ENCODE assay signal across 20 cellular contexts in the genomic region with DNA sequence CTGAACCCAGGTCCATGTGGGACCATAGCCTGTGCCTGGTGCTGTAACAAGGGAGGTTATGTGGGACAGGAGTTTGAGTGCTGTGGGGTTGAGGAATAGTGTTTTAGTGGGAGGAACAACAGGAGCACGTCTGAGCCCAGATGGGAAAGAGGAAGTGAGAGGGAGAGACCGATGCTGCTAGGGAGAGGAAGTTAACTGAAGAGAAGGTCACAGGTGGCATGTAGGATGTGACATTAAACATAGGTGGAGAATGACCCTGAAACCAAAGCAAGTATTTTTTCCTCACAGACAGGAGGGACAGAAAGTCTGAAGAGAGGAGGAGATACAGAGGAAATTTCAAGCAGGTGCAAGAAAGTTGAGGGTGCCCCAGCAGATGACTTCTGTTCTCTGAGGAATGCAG.
A peak's percentile ranks its signal among the peaks of the same experiment; 100 is the strongest.
DNase-seq lines count a peak whose midpoint lies in the region; ATAC-seq, FAIRE-seq and TF ChIP-seq lines count a peak whose summit lies in the region.
"Had no signal": no experiment of that assay in that cellular context is flagged by ENCODE, and none has a peak within 500 bp of the region (broad histone marks: within the 10 kb centered on the region; RNA-seq: fewer than 3 reads in every experiment).

No MANE protein-coding gene starts in this region.

- POLR2A ChIA-PET in CD8-positive, alpha-beta memory T cell (lab: Charles Lee) = no interaction called here

- H4K20me1 ChIP-seq in OCI-LY3 (ENCODE audit: insufficient read depth, low read length) = peaks cover 11% of the 10 kb centered on the region; the same call in 1 of the 2 replicates

- peak; percentile 87 for FAIRE-seq in GM12892 (lab: Jason Lieb, UNC)
- FAIRE-seq: D721Med, urothelium cell line had no signal

- no peaks in the 10 kb centered on the region for H3K27me3 Mint-ChIP-seq in neural crest cell (ENCODE audit: low read depth)
- H3K27me3 Mint-ChIP-seq in CD8-positive, alpha-beta memory T cell = peaks cover 3 to 22% of the 10 kb centered on the region in 2 donors

- H3K9me3 ChIP-seq in OCI-LY3 (ENCODE audit: insufficient read depth, low read length) = no peaks in the 10 kb centered on the region
- peaks cover 4% of the 10 kb centered on the region for H3K9me3 ChIP-seq in CD8-positive, alpha-beta memory T cell (ENCODE audit: low read length)
- H3K9me3 ChIP-seq: adrenal gland, SJSA1 had no signal

- peak overlapping the region; percentile 44 for H3K27ac Mint-ChIP-seq in neural crest cell (ENCODE audit: unreplicated experiment)
- H3K27ac Mint-ChIP-seq in CD8-positive, alpha-beta memory T cell = peak overlapping the region in 4 of 8 donors; percentile 52 to 77 (median 60)
- H3K27ac Mint-ChIP-seq: activated CD4-positive, alpha-beta memory T cell treated with anti-CD3 and anti-CD28 coated beads, Interleukin-2, amount 10 ng/mL, durations not matched to agents 7 days and 5 days; stimulated activated naive CD8-positive, alpha-beta T cell treated with anti-CD3 and anti-CD28 coated beads, Interleukin-15, amount 100 ng/mL, for 72 hours had no signal

- H3K36me3 ChIP-seq in OCI-LY3 (replicated peaks; ENCODE audit: low read depth, low read length) = no peaks in the 10 kb centered on the region
- H3K36me3 ChIP-seq in CD8-positive, alpha-beta memory T cell (ENCODE audit: insufficient read depth, low read length) = no peaks in the 10 kb centered on the region
- H3K36me3 ChIP-seq: adrenal gland, SJSA1, spleen had no signal

- TF ChIP-seq CTCF in OCI-LY3 (IDR thresholded peaks at IDR 0.05; ENCODE audit: low read depth, low read length) = no peak
- no peak for TF ChIP-seq CTCF in neural crest cell (conservative IDR thresholded peaks at IDR 0.05)

- no peak overlapping the region for H3K27ac ChIP-seq in OCI-LY3 (ENCODE audit: low read length)
- no peak overlapping the region for H3K27ac ChIP-seq in CD8-positive, alpha-beta memory T cell (ENCODE audit: low read depth, low read length)
- H3K27ac ChIP-seq: adrenal gland, SJSA1, spleen had no signal

- peak; percentile 43 for ATAC-seq in HG03139 (IDR thresholded peaks at IDR 0.05; ENCODE audit: unreplicated experiment)
- no peak for ATAC-seq in SK-N-SH treated with all-trans-retinoic acid at 6 μM for 48 hours
- ATAC-seq: stimulated activated naive CD8-positive, alpha-beta T cell treated with anti-CD3 and anti-CD28 coated beads, Interleukin-15, amount 100 ng/mL, for 72 hours had no signal

- H3K9me3 Mint-ChIP-seq in neural crest cell = peaks cover 10% of the 10 kb centered on the region
- H3K9me3 Mint-ChIP-seq in CD8-positive, alpha-beta memory T cell = peaks cover 5 to 14% (median 9%) of the 10 kb centered on the region in 5 donors

- H2AFZ ChIP-seq in OCI-LY3 (ENCODE audit: low read depth, low read length) = no peak overlapping the region

- no peak overlapping the region for H3K4me3 Mint-ChIP-seq in neural crest cell
- H3K4me3 Mint-ChIP-seq in CD8-positive, alpha-beta memory T cell = peak overlapping the region in 2 of 7 donors; percentile 24 to 58
- H3K4me3 Mint-ChIP-seq: activated CD4-positive, alpha-beta memory T cell treated with anti-CD3 and anti-CD28 coated beads, Interleukin-2, amount 10 ng/mL, durations not matched to agents 7 days and 5 days; stimulated activated naive CD8-positive, alpha-beta T cell treated with anti-CD3 and anti-CD28 coated beads, Interleukin-15, amount 100 ng/mL, for 72 hours had no signal

- peaks cover 4% of the 10 kb centered on the region for H3K36me3 Mint-ChIP-seq in neural crest cell (ENCODE audit: low read depth)
- H3K36me3 Mint-ChIP-seq in CD8-positive, alpha-beta memory T cell = peaks cover 0 to 16% (median 1%) of the 10 kb centered on the region in 3 donors

- peaks cover 10% of the 10 kb centered on the region for H3K4me1 ChIP-seq in OCI-LY3 (ENCODE audit: low read length)
- no peaks in the 10 kb centered on the region for H3K4me1 ChIP-seq in CD8-positive, alpha-beta memory T cell (ENCODE audit: insufficient read depth, low read length)
- H3K4me1 ChIP-seq: adrenal gland, SJSA1 had no signal

- H3K9ac ChIP-seq in OCI-LY3 (ENCODE audit: low read length) = no peak overlapping the region

- DNase-seq in GM12892 (ENCODE audit: insufficient read length) (no peak), neural crest cell (ENCODE audit: low read depth, low spot score) (no peak)
- DNase-seq in activated CD4-positive, CD25-positive, alpha-beta regulatory T cell treated with anti-CD3 and anti-CD28 coated beads, Interleukin-2, amount 50 U/mL, for 72 hours = no peak
- DNase-seq in activated naive CD4-positive, alpha-beta T cell (lab: John Stamatoyannopoulos, UW) = no peak
- DNase-seq in CD8-positive, alpha-beta memory T cell = no peak
- DNase-seq: activated CD4-positive, alpha-beta memory T cell treated with anti-CD3 and anti-CD28 coated beads, Interleukin-2, amount 10 ng/mL, durations not matched to agents 7 days and 5 days; adrenal gland; caudate nucleus; GF-D8; GOT3; NCI-H1417 treated with DMSO at 0.1 percent for 48 hours; NCI-H345; spleen; stimulated activated naive CD8-positive, alpha-beta T cell treated with anti-CD3 and anti-CD28 coated beads, Interleukin-15, amount 100 ng/mL, for 72 hours had no signal

- CTCF ChIA-PET in CD8-positive, alpha-beta memory T cell (lab: Charles Lee) = no interaction called here

- peaks cover 85% of the 10 kb centered on the region for H3K27me3 ChIP-seq in OCI-LY3 (ENCODE audit: low read depth, low read length)
- no peaks in the 10 kb centered on the region for H3K27me3 ChIP-seq in CD8-positive, alpha-beta memory T cell (ENCODE audit: insufficient read depth, low read length, poor library complexity, severe bottlenecking)
- H3K27me3 ChIP-seq: adrenal gland had no signal

- no peak for TF ChIP-seq POLR2A in GM12892 (IDR thresholded peaks at IDR 0.05; ENCODE audit: low read depth, low read length)

- no peak overlapping the region for H3K4me3 ChIP-seq in OCI-LY3 (ENCODE audit: low read length)
- no peak overlapping the region for H3K4me3 ChIP-seq in CD8-positive, alpha-beta memory T cell (ENCODE audit: low read length)
- H3K4me3 ChIP-seq: adrenal gland, SJSA1, spleen had no signal

- H3K4me1 Mint-ChIP-seq in neural crest cell = peaks cover 4% of the 10 kb centered on the region
- H3K4me1 Mint-ChIP-seq in CD8-positive, alpha-beta memory T cell = peaks cover 10 to 20% (median 16%) of the 10 kb centered on the region in 3 donors
- H3K4me1 Mint-ChIP-seq: activated CD4-positive, alpha-beta memory T cell treated with anti-CD3 and anti-CD28 coated beads, Interleukin-2, amount 10 ng/mL, durations not matched to agents 7 days and 5 days had no signal

- no peaks in the 10 kb centered on the region for H3K79me2 ChIP-seq in OCI-LY3 (ENCODE audit: low read length)

- H3K4me2 ChIP-seq in OCI-LY3 (ENCODE audit: low read length) = peak overlapping the region; percentile 29; the same call in 1 of the 2 replicates

TF ChIP-seq in SK-N-SH treated with all-trans-retinoic acid at 6 μM for 48 hours, 23 proteins besides CTCF, POLR2A, EP300 and RAD21 (continues in another document):
- TF ChIP-seq ARNTL (CRISPR knock-in tag; IDR thresholded peaks at IDR 0.05; ENCODE audit: borderline replicate concordance, low read depth) (no peak), CSRNP3 (CRISPR knock-in tag; IDR thresholded peaks at IDR 0.05) (no peak), GLIS3 (CRISPR knock-in tag; IDR thresholded peaks at IDR 0.05) (no peak)
- TF ChIP-seq, protein P1, sequence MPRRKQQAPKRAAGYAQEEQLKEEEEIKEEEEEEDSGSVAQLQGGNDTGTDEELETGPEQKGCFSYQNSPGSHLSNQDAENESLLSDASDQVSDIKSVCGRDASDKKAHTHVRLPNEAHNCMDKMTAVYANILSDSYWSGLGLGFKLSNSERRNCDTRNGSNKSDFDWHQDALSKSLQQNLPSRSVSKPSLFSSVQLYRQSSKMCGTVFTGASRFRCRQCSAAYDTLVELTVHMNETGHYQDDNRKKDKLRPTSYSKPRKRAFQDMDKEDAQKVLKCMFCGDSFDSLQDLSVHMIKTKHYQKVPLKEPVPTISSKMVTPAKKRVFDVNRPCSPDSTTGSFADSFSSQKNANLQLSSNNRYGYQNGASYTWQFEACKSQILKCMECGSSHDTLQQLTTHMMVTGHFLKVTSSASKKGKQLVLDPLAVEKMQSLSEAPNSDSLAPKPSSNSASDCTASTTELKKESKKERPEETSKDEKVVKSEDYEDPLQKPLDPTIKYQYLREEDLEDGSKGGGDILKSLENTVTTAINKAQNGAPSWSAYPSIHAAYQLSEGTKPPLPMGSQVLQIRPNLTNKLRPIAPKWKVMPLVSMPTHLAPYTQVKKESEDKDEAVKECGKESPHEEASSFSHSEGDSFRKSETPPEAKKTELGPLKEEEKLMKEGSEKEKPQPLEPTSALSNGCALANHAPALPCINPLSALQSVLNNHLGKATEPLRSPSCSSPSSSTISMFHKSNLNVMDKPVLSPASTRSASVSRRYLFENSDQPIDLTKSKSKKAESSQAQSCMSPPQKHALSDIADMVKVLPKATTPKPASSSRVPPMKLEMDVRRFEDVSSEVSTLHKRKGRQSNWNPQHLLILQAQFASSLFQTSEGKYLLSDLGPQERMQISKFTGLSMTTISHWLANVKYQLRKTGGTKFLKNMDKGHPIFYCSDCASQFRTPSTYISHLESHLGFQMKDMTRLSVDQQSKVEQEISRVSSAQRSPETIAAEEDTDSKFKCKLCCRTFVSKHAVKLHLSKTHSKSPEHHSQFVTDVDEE (CRISPR knock-in tag; IDR thresholded peaks at IDR 0.05) = no peak
